Comparison of ENCODE assay signal across 9 cellular contexts in genomic region chr3:189233225-189233858, GRCh38.
DNase-seq lines count a peak whose midpoint lies in the region; ATAC-seq, FAIRE-seq and TF ChIP-seq lines count a peak whose summit lies in the region.
"Had no signal": no experiment of that assay in that cellular context is flagged by ENCODE, and none has a peak within 500 bp of the region (broad histone marks: within the 10 kb centered on the region; RNA-seq: fewer than 3 reads in every experiment).

No MANE protein-coding gene starts in this region.

- H3K36me3 Mint-ChIP-seq in GM23338 (ENCODE audit: low read depth) (no peaks in the 10 kb centered on the region), astrocyte (ENCODE audit: low read depth, unreplicated experiment) (no peaks in the 10 kb centered on the region)

- no peaks in the 10 kb centered on the region for H3K9me3 ChIP-seq in BE2C
- no peaks in the 10 kb centered on the region for H3K9me3 ChIP-seq in astrocyte (ENCODE audit: insufficient read depth, low read depth, low read length)
- H3K9me3 ChIP-seq in hepatocyte (ENCODE audit: low read depth) = no peaks in the 10 kb centered on the region

- no peaks in the 10 kb centered on the region for H3K4me1 Mint-ChIP-seq in GM23338
- peaks cover 16% of the 10 kb centered on the region for H3K4me1 Mint-ChIP-seq in astrocyte (ENCODE audit: low read depth, unreplicated experiment)

- FAIRE-seq in astrocyte (lab: Jason Lieb, UNC) = no peak

- H3K9me3 Mint-ChIP-seq in GM23338 (no peaks in the 10 kb centered on the region), astrocyte (ENCODE audit: unreplicated experiment) (no peaks in the 10 kb centered on the region)

- H4K20me1 ChIP-seq in GM23338 (replicated peaks; ENCODE audit: insufficient read depth) = no peaks in the 10 kb centered on the region
- H4K20me1 ChIP-seq in astrocyte (ENCODE audit: insufficient read depth, low read length) = no peaks in the 10 kb centered on the region
- H4K20me1 ChIP-seq in hepatocyte (ENCODE audit: insufficient read depth, poor library complexity, severe bottlenecking) = no peaks in the 10 kb centered on the region

- no peaks in the 10 kb centered on the region for H3K36me3 ChIP-seq in BE2C
- H3K36me3 ChIP-seq in GM23338 (ENCODE audit: insufficient read depth) = no peaks in the 10 kb centered on the region
- H3K36me3 ChIP-seq in astrocyte (ENCODE audit: insufficient read depth, low read length) = no peaks in the 10 kb centered on the region
- H3K36me3 ChIP-seq in hepatocyte (replicated peaks; ENCODE audit: insufficient read depth, low read depth) = no peaks in the 10 kb centered on the region

- WGBS in hepatocyte (ENCODE audit: low lambda C conversion rate, missing lambda C conversion rate) = 43% methylated on average over 5 of the region's 5 CpGs

- no peaks in the 10 kb centered on the region for H3F3A ChIP-seq in GM23338 (replicated peaks; ENCODE audit: low read depth)

- ATAC-seq in GM23338 (peak; percentile 97), HG03442 (IDR thresholded peaks at IDR 0.05; ENCODE audit: unreplicated experiment) (no peak), HG02840 (IDR thresholded peaks at IDR 0.05; ENCODE audit: low FRiP score, unreplicated experiment) (no peak)

- H2AFZ ChIP-seq in GM23338 (no peak overlapping the region; the same call in 1 of the 2 replicates), astrocyte (ENCODE audit: low read depth, low read length) (no peak overlapping the region), hepatocyte (no peak overlapping the region)

- H3K9ac ChIP-seq in astrocyte (ENCODE audit: low read length) = no peak overlapping the region

- no peak overlapping the region for H3K4me3 ChIP-seq in BE2C (ENCODE audit: low read depth, low read length)
- no peak overlapping the region for H3K4me3 ChIP-seq in GM23338
- H3K4me3 ChIP-seq in astrocyte (ENCODE audit: insufficient read depth, low read depth, low read length) = no peak overlapping the region
- H3K4me3 ChIP-seq in hepatocyte = no peak overlapping the region
- H3K4me3 ChIP-seq in skeletal muscle cell (ENCODE audit: low read depth, low read length) = no peak overlapping the region

- H3K4me3 Mint-ChIP-seq in GM23338 (no peak overlapping the region), astrocyte (ENCODE audit: unreplicated experiment) (no peak overlapping the region)

- H3K79me2 ChIP-seq in GM23338 (replicated peaks; ENCODE audit: insufficient read depth) (no peaks in the 10 kb centered on the region), astrocyte (ENCODE audit: insufficient read depth, low read length) (no peaks in the 10 kb centered on the region), hepatocyte (no peaks in the 10 kb centered on the region)

- no peak overlapping the region for H3K27ac ChIP-seq in GM23338 (ENCODE audit: low read depth)
- H3K27ac ChIP-seq in astrocyte (ENCODE audit: low read depth, low read length) = no peak overlapping the region
- no peak overlapping the region for H3K27ac ChIP-seq in hepatocyte
- H3K27ac ChIP-seq: HL-60 had no signal

- DNase-seq in BE2C (peak; percentile 71), GM23338 (ENCODE audit: low spot score) (peak; percentile 81), NCI-H510A (lab: John Stamatoyannopoulos, UW) (peak; percentile 24), astrocyte (ENCODE audit: low read depth) (peak; percentile 46), hepatocyte (ENCODE audit: low spot score) (peak; percentile 81), skeletal muscle cell (ENCODE audit: low read depth) (peak; percentile 30)

- H3K4me2 ChIP-seq in GM23338 (no peak overlapping the region), astrocyte (ENCODE audit: low read length) (no peak overlapping the region), hepatocyte (no peak overlapping the region)

- H3K27ac Mint-ChIP-seq in GM23338 (no peak overlapping the region), astrocyte (ENCODE audit: unreplicated experiment) (no peak overlapping the region)

- peak; percentile 93 for TF ChIP-seq CTCF in BE2C (IDR thresholded peaks at IDR 0.05; ENCODE audit: low read depth, low read length)
- peak; percentile 76 to 97 for TF ChIP-seq CTCF in GM23338 (conservative IDR thresholded peaks at IDR 0.05; ENCODE audit: low read depth in 2 of 2)
- TF ChIP-seq CTCF in astrocyte (IDR thresholded peaks at IDR 0.05; ENCODE audit: insufficient read depth, low read depth, low read length) = peak; percentile 80
- peak; percentile 79 for TF ChIP-seq CTCF in hepatocyte (IDR thresholded peaks at IDR 0.05; ENCODE audit: poor library complexity)

- H3K4me1 ChIP-seq in BE2C = peaks cover 4% of the 10 kb centered on the region; the same call in 1 of the 2 replicates
- H3K4me1 ChIP-seq in GM23338 (ENCODE audit: insufficient read depth) = no peaks in the 10 kb centered on the region
- H3K4me1 ChIP-seq in astrocyte (ENCODE audit: insufficient read depth, low read length) = no peaks in the 10 kb centered on the region
- peaks cover 8% of the 10 kb centered on the region for H3K4me1 ChIP-seq in hepatocyte (ENCODE audit: insufficient read depth)

- H3K9me2 ChIP-seq in GM23338 (ENCODE audit: insufficient read depth) (no peaks in the 10 kb centered on the region), hepatocyte (replicated peaks; ENCODE audit: insufficient read depth) (no peaks in the 10 kb centered on the region)

- no peaks in the 10 kb centered on the region; the same call in none of the 2 replicates for H3K27me3 ChIP-seq in BE2C
- H3K27me3 ChIP-seq in GM23338 (ENCODE audit: insufficient read depth) = no peaks in the 10 kb centered on the region
- no peaks in the 10 kb centered on the region for H3K27me3 ChIP-seq in astrocyte (ENCODE audit: insufficient read depth, low read length)
- H3K27me3 ChIP-seq in hepatocyte = no peaks in the 10 kb centered on the region

- H3K27me3 Mint-ChIP-seq in GM23338 (ENCODE audit: insufficient read depth, low read depth, poor library complexity) (peaks cover 3% of the 10 kb centered on the region), astrocyte (ENCODE audit: low read depth, unreplicated experiment) (no peaks in the 10 kb centered on the region)

TF ChIP-seq in GM23338, 12 proteins besides CTCF, POLR2A, EP300 and RAD21 (continues in another document):
- TF ChIP-seq ETS1 (IDR thresholded peaks at IDR 0.05) (no peak), ZNF331 (CRISPR knock-in tag; IDR thresholded peaks at IDR 0.05; ENCODE audit: low read depth) (no peak), JUNB (IDR thresholded peaks at IDR 0.05; ENCODE audit: unreplicated experiment) (no peak), POLR2AphosphoS5 (IDR thresholded peaks at IDR 0.05; ENCODE audit: low read depth) (no peak), EZH2phosphoT487 (IDR thresholded peaks at IDR 0.05; ENCODE audit: unreplicated experiment) (no peak), EZH2 (IDR thresholded peaks at IDR 0.05; ENCODE audit: low read depth, unreplicated experiment) (no peak), ZNF114 (CRISPR knock-in tag; IDR thresholded peaks at IDR 0.05) (no peak), REST (IDR thresholded peaks at IDR 0.05; ENCODE audit: unreplicated experiment) (no peak)

Comparison
In these comparisons a context has a peak if more than half of its experiments do, and no peak if none do; other contexts are left out.
1. DNase-seq: peak in every context shown above with its lines; median percentile 81 in GM23338; 81 in hepatocyte; 71 in BE2C; 46 in astrocyte; 30 in skeletal muscle cell; 24 in NCI-H510A.